Comparison of ENCODE assay signal across 8 cellular contexts in the genomic region with DNA sequence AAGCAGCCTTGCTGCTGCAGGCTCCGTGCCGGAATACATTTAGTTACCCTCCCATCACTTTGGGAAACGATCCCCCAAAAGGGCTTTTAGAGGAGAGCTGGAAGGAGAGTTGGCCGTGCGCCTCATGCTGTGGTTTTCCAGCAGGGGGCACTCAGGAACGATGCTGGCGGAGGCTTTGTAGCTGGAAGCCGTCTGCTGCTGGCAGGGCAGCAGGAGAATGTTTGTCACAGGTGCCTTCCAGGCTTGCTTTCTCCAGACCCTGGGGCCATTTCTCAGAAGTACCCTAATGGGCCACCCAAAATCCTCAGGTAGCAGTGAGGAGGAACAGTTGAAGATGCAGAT. TPM values are rescaled to one million over a fixed set of nuclear protein-coding genes. Genes with fewer than 3 reads are reported as not detected.
DNase-seq lines count a peak whose midpoint lies in the region; ATAC-seq and TF ChIP-seq lines count a peak whose summit lies in the region.

No MANE protein-coding gene starts in this region.

- no peaks in the 10 kb centered on the region for H3K9me3 ChIP-seq in left ventricle myocardium inferior (replicated peaks)
- no peaks in the 10 kb centered on the region for H3K9me3 ChIP-seq in sigmoid colon

- H3K4me1 ChIP-seq in left ventricle myocardium inferior, result peaks cover 5% of the 10 kb centered on the region
- H3K4me1 ChIP-seq in sigmoid colon, result peaks cover 0 to 28% (median 16%) of the 10 kb centered on the region in 4 donors

- peaks cover 6% of the 10 kb centered on the region for H3K4me1 Mint-ChIP-seq in activated naive CD4-positive, alpha-beta T cell treated with anti-CD3 and anti-CD28 coated beads, Interleukin-2, amount 10 ng/mL, durations not matched to agents 7 days and 5 days

- intact Hi-C loops in left ventricle myocardium inferior (cut with micrococcal nuclease) (no loop called here), sigmoid colon (cut with DNase I) (loop anchor here (5.0 kb wide), 1 partner anchor 312 kb away; no protein-coding TSS in a partner anchor)

- TF ChIP-seq EP300 in sigmoid colon (IDR thresholded peaks at IDR 0.05), result no peak

- 20 to 42% methylated on average over 8 of the region's 8 CpGs for WGBS in sigmoid colon, 2 donors

- TF ChIP-seq POLR2A in sigmoid colon (IDR thresholded peaks at IDR 0.05), result no peak

- DNase-seq in A172 (ENCODE audit: low spot score) (peak; percentile 18), NCI-H82 (lab: John Stamatoyannopoulos, UW) (peak; percentile 70), left ventricle myocardium inferior (peak; percentile 46), sigmoid colon (no peak), NCI-H1048 (lab: John Stamatoyannopoulos, UW) (no peak)
- peak; percentile 62 for DNase-seq in activated naive CD4-positive, alpha-beta T cell treated with anti-CD3 and anti-CD28 coated beads, Interleukin-2, amount 10 ng/mL, durations not matched to agents 7 days and 5 days

- H3K4me3 ChIP-seq in left ventricle myocardium inferior (no peak overlapping the region), sigmoid colon (no peak overlapping the region)

- no peaks in the 10 kb centered on the region for H3K27me3 ChIP-seq in left ventricle myocardium inferior (ENCODE audit: low read depth)
- H3K27me3 ChIP-seq in sigmoid colon, result no peaks in the 10 kb centered on the region

- no peaks in the 10 kb centered on the region for H3K9me3 Mint-ChIP-seq in activated naive CD4-positive, alpha-beta T cell treated with anti-CD3 and anti-CD28 coated beads, Interleukin-2, amount 10 ng/mL, durations not matched to agents 7 days and 5 days

- H3K27ac Mint-ChIP-seq in activated naive CD4-positive, alpha-beta T cell treated with anti-CD3 and anti-CD28 coated beads, Interleukin-2, amount 10 ng/mL, durations not matched to agents 7 days and 5 days, result no peak overlapping the region

- peaks cover 8% of the 10 kb centered on the region for H3K36me3 Mint-ChIP-seq in activated naive CD4-positive, alpha-beta T cell treated with anti-CD3 and anti-CD28 coated beads, Interleukin-2, amount 10 ng/mL, durations not matched to agents 7 days and 5 days

- TF ChIP-seq CTCF in GM12873 (IDR thresholded peaks at IDR 0.05; ENCODE audit: insufficient read depth, low read depth, low read length, missing control alignments) (peak; percentile 80), left ventricle myocardium inferior (IDR thresholded peaks at IDR 0.05; ENCODE audit: borderline replicate concordance) (peak; percentile 77), sigmoid colon (IDR thresholded peaks at IDR 0.05) (peak; percentile 37 to 64 (median 49))

- H3K27me3 Mint-ChIP-seq in activated naive CD4-positive, alpha-beta T cell treated with anti-CD3 and anti-CD28 coated beads, Interleukin-2, amount 10 ng/mL, durations not matched to agents 7 days and 5 days, result no peaks in the 10 kb centered on the region

- no peak for ATAC-seq in GM18870 (IDR thresholded peaks at IDR 0.05; ENCODE audit: unreplicated experiment)

- CTCF ChIA-PET in activated naive CD4-positive, alpha-beta T cell treated with anti-CD3 and anti-CD28 coated beads, Interleukin-2, amount 10 ng/mL, durations not matched to agents 7 days and 5 days (lab: Charles Lee), result interaction anchor here (0.8 to 2.0 kb wide), 13 partner anchors 8 to 399 kb away, joined by 3 to 13 read pairs (median 4); no protein-coding TSS in a partner anchor

- no peak overlapping the region for H3K4me3 Mint-ChIP-seq in activated naive CD4-positive, alpha-beta T cell treated with anti-CD3 and anti-CD28 coated beads, Interleukin-2, amount 10 ng/mL, durations not matched to agents 7 days and 5 days

- H3K36me3 ChIP-seq in left ventricle myocardium inferior (peaks cover 41% of the 10 kb centered on the region), sigmoid colon (peaks cover 0 to 38% (median 2%) of the 10 kb centered on the region in 4 donors)

- H3K27ac ChIP-seq in left ventricle myocardium inferior (replicated peaks) (no peak overlapping the region), sigmoid colon (peak overlapping the region in 3 of 4 donors; percentile 8 to 23 (median 17))

RNA-seq across cellular contexts. Expression of a gene that starts 30.0 kb away (rescaled TPM):
- 0.19 TPM in 2 replicates for total RNA-seq in A172 (2014; rRNA removed; shearing (Covaris generic))
- total RNA-seq in left ventricle myocardium inferior (not detected), sigmoid colon (1 to 10 TPM in 1 of 4 donors, under 1 TPM in 1, not detected in 2; under 0.01 to 1.1 TPM)
- polyA plus RNA-seq in sigmoid colon, result under 1 TPM in 1 of 3 donors, not detected in 2; 0.47 TPM

Comparison
In these comparisons a context has a peak if more than half of its experiments do, and no peak if none do; other contexts are left out.
1. DNase-seq: peak in A172 (single experiment), NCI-H82 (single experiment), activated naive CD4-positive, alpha-beta T cell treated with anti-CD3 and anti-CD28 coated beads, Interleukin-2, amount 10 ng/mL, durations not matched to agents 7 days and 5 days (single experiment) and left ventricle myocardium inferior (single experiment); none in sigmoid colon (single experiment) and NCI-H1048 (single experiment).
2. Peak in every context shown above with its lines, with median percentiles within 50 percentile points of each other: CTCF ChIP-seq.